Comparison of ENCODE assay signal across 1 cellular context in genomic region chr7:157404845-157405481, GRCh38.
TF ChIP-seq lines count a peak whose summit lies in the region.

No MANE protein-coding gene starts in this region.

TF ChIP-seq in K562, 482 proteins besides CTCF, POLR2A, EP300 and RAD21 (continued from another document and continues in another):
- TF ChIP-seq CHD7 (IDR thresholded peaks at IDR 0.05; ENCODE audit: low read depth, low read length) (peak; percentile 47), SIN3B (IDR thresholded peaks at IDR 0.05; ENCODE audit: low read depth) (no peak), ZNF592 (IDR thresholded peaks at IDR 0.05) (peak; percentile 99), CEBPB (tag; IDR thresholded peaks at IDR 0.05) (peak; percentile 100), FOXJ3 (CRISPR knock-in tag; IDR thresholded peaks at IDR 0.05) (no peak), RBM39 (optimal IDR thresholded peaks at IDR 0.05; ENCODE audit: low read depth, low read length) (no peak), ZNF354B (CRISPR knock-in tag; IDR thresholded peaks at IDR 0.05) (no peak), ZNF707 (CRISPR knock-in tag; conservative IDR thresholded peaks at IDR 0.05) (no peak), ZNF140 (CRISPR knock-in tag; IDR thresholded peaks at IDR 0.05) (no peak), SIN3A (IDR thresholded peaks at IDR 0.05; ENCODE audit: borderline replicate concordance in 2 of 2, control insufficient read depth in 1 of 2, low read depth in 2 of 2, low read length in 2 of 2) (peak; percentile 74 to 97; a peak in 3 of 4 replicates), ZFX (CRISPR knock-in tag; IDR thresholded peaks at IDR 0.05) (peak; percentile 74), ZNF407 (IDR thresholded peaks at IDR 0.05; ENCODE audit: low read depth) (no peak), ZNF217 (CRISPR knock-in tag; IDR thresholded peaks at IDR 0.05) (no peak), HDAC3 (IDR thresholded peaks at IDR 0.05; ENCODE audit: borderline replicate concordance, partially characterized antibody) (no peak), ZNF589 (CRISPR knock-in tag; IDR thresholded peaks at IDR 0.05; ENCODE audit: low read depth) (no peak), PTTG1 (tag; IDR thresholded peaks at IDR 0.05; ENCODE audit: low read depth) (no peak), ZFP36 (IDR thresholded peaks at IDR 0.05; ENCODE audit: low read depth, low read length, partially characterized antibody) (no peak), ZFP91 (CRISPR knock-in tag; IDR thresholded peaks at IDR 0.05) (no peak), U2AF2 (optimal IDR thresholded peaks at IDR 0.05; ENCODE audit: low read depth, low read length) (no peak), FOXA1 (IDR thresholded peaks at IDR 0.05; ENCODE audit: borderline replicate concordance) (no peak), MCM2 (IDR thresholded peaks at IDR 0.05; ENCODE audit: low read depth) (no peak), ZNF146 (CRISPR knock-in tag; IDR thresholded peaks at IDR 0.05; ENCODE audit: unreplicated experiment) (no peak), NR3C1 (CRISPR knock-in tag; IDR thresholded peaks at IDR 0.05) (no peak)
- TF ChIP-seq, protein P1, sequence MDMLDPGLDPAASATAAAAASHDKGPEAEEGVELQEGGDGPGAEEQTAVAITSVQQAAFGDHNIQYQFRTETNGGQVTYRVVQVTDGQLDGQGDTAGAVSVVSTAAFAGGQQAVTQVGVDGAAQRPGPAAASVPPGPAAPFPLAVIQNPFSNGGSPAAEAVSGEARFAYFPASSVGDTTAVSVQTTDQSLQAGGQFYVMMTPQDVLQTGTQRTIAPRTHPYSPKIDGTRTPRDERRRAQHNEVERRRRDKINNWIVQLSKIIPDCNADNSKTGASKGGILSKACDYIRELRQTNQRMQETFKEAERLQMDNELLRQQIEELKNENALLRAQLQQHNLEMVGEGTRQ (CRISPR knock-in tag; IDR thresholded peaks at IDR 0.05), result peak; percentile 92
- TF ChIP-seq, protein P2, sequence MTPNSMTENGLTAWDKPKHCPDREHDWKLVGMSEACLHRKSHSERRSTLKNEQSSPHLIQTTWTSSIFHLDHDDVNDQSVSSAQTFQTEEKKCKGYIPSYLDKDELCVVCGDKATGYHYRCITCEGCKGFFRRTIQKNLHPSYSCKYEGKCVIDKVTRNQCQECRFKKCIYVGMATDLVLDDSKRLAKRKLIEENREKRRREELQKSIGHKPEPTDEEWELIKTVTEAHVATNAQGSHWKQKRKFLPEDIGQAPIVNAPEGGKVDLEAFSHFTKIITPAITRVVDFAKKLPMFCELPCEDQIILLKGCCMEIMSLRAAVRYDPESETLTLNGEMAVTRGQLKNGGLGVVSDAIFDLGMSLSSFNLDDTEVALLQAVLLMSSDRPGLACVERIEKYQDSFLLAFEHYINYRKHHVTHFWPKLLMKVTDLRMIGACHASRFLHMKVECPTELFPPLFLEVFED (CRISPR knock-in tag; conservative IDR thresholded peaks at IDR 0.05), result peak; percentile 65
